ENCODE assay signal across 22 cellular contexts in the genomic region with DNA sequence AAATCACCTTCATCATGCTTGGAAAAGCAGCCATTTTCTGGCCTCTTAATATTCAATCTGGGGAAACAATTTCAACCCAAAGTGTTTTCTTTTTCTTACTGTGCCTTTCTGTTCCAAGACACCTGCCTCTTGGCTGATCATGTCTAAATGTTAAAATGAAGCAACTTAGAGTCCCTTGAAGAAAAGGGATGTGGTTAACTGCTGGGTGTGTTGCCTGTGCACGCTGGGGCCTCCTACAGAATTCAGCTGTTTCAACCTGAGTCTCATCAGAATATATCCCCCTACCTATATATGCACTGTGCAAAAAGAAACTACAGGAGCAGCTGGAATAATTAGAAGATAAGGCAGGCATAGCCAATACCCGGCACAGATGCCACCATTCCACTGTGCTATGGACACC.
DNase-seq lines count a peak whose midpoint lies in the region; ATAC-seq and TF ChIP-seq lines count a peak whose summit lies in the region.
"Had no signal": no experiment of that assay in that cellular context is flagged by ENCODE, and none has a peak within 500 bp of the region (broad histone marks: within the 10 kb centered on the region; RNA-seq: fewer than 3 reads in every experiment).

No MANE protein-coding gene starts in this region.

- CTCF ChIA-PET in naive thymus-derived CD4-positive, alpha-beta T cell (lab: Charles Lee): interaction anchor here (0.7 kb wide), 1 partner anchor 984 kb away, joined by 3 read pairs; no protein-coding TSS in a partner anchor

- no peaks in the 10 kb centered on the region for H3K4me1 Mint-ChIP-seq in activated T-cell treated with anti-CD3 and anti-CD28 coated beads, Interleukin-2, amount 50 U/mL, for 72 hours (ENCODE audit: low read depth)
- peaks cover 0 to 62% (median 38%) of the 10 kb centered on the region in 7 donors for H3K4me1 Mint-ChIP-seq in naive thymus-derived CD4-positive, alpha-beta T cell
- H3K4me1 Mint-ChIP-seq in activated T-helper 2 cell treated with anti-CD3 and anti-CD28 coated beads, Interferon-gamma antibody, Interleukin-2, Interleukin-4, amounts not matched to agents 10 μg/mL and 5 μg/mL and 100 μg/mL, durations not matched to agents 14 hours and 24 hours and 36 hours (ENCODE audit: low read depth): peaks cover 4% of the 10 kb centered on the region
- H3K4me1 Mint-ChIP-seq in T-helper 17 cell: no peaks in the 10 kb centered on the region
- H3K4me1 Mint-ChIP-seq: B cell, memory B cell had no signal

- peak overlapping the region in 1 of 2 donors; percentile 35 for H3K4me3 Mint-ChIP-seq in activated T-cell treated with anti-CD3 and anti-CD28 coated beads, Interleukin-2, amount 50 U/mL, for 72 hours
- peak overlapping the region in 9 of 10 donors; percentile 6 to 78 (median 74) for H3K4me3 Mint-ChIP-seq in naive thymus-derived CD4-positive, alpha-beta T cell
- H3K4me3 Mint-ChIP-seq in activated T-helper 2 cell treated with anti-CD3 and anti-CD28 coated beads, Interferon-gamma antibody, Interleukin-2, Interleukin-4, amounts not matched to agents 10 μg/mL and 5 μg/mL and 100 μg/mL, durations not matched to agents 14 hours and 24 hours and 36 hours (ENCODE audit: low read depth): no peak overlapping the region
- no peak overlapping the region for H3K4me3 Mint-ChIP-seq in T-helper 17 cell
- H3K4me3 Mint-ChIP-seq: B cell, memory B cell had no signal

- POLR2A ChIA-PET in naive thymus-derived CD4-positive, alpha-beta T cell (lab: Charles Lee): interaction anchor here (0.9 to 1.3 kb wide), 2 partner anchors 57 to 222 kb away, joined by 3 to 4 read pairs; a partner anchor contains a TSS

- H3K9me3 Mint-ChIP-seq in activated T-cell treated with anti-CD3 and anti-CD28 coated beads, Interleukin-2, amount 50 U/mL, for 72 hours: peaks cover 0 to 2% of the 10 kb centered on the region in 2 donors
- peaks cover 0 to 18% (median 5%) of the 10 kb centered on the region in 11 donors for H3K9me3 Mint-ChIP-seq in naive thymus-derived CD4-positive, alpha-beta T cell
- no peaks in the 10 kb centered on the region for H3K9me3 Mint-ChIP-seq in activated T-helper 2 cell treated with anti-CD3 and anti-CD28 coated beads, Interferon-gamma antibody, Interleukin-2, Interleukin-4, amounts not matched to agents 10 μg/mL and 5 μg/mL and 100 μg/mL, durations not matched to agents 14 hours and 24 hours and 36 hours

- ATAC-seq in activated T-cell treated with anti-CD3 and anti-CD28 coated beads, Interleukin-2, amount 50 U/mL, for 72 hours (replicated peaks in 1 of 2): peak in 1 of 2 donors; percentile 66
- peak; percentile 49 for ATAC-seq in naive thymus-derived CD4-positive, alpha-beta T cell
- ATAC-seq in T-helper 17 cell: no peak
- ATAC-seq: A549, left colon, psoas muscle, upper lobe of right lung had no signal

- H3K36me3 Mint-ChIP-seq in activated T-cell treated with anti-CD3 and anti-CD28 coated beads, Interleukin-2, amount 50 U/mL, for 72 hours (ENCODE audit: insufficient read depth in 2 of 2): peaks cover 0 to 4% of the 10 kb centered on the region in 2 donors
- H3K36me3 Mint-ChIP-seq in naive thymus-derived CD4-positive, alpha-beta T cell: peaks cover 0 to 15% (median 6%) of the 10 kb centered on the region in 5 donors
- no peaks in the 10 kb centered on the region for H3K36me3 Mint-ChIP-seq in activated T-helper 2 cell treated with anti-CD3 and anti-CD28 coated beads, Interferon-gamma antibody, Interleukin-2, Interleukin-4, amounts not matched to agents 10 μg/mL and 5 μg/mL and 100 μg/mL, durations not matched to agents 14 hours and 24 hours and 36 hours (ENCODE audit: low read depth)
- peaks cover 2% of the 10 kb centered on the region for H3K36me3 Mint-ChIP-seq in T-helper 17 cell (ENCODE audit: low read depth)

- intact Hi-C loops in naive thymus-derived CD4-positive, alpha-beta T cell (cut with micrococcal nuclease): loop anchor here in 1 of 2 donors (10.0 kb wide), 1 partner anchor 220 kb away; a partner anchor contains a TSS
- intact Hi-C loops in activated T-helper 2 cell treated with anti-CD3 and anti-CD28 coated beads, Interferon-gamma antibody, Interleukin-2, Interleukin-4, amounts not matched to agents 10 μg/mL and 5 μg/mL and 100 μg/mL, durations not matched to agents 14 hours and 24 hours and 36 hours (cut with micrococcal nuclease): no loop called here

- no peak overlapping the region for H3K4me3 ChIP-seq in naive thymus-derived CD4-positive, alpha-beta T cell (ENCODE audit: low read length)
- H3K4me3 ChIP-seq in tibial nerve: no peak overlapping the region
- H3K4me3 ChIP-seq: A549, breast epithelium, esophagus squamous epithelium, psoas muscle, upper lobe of right lung had no signal

- TF ChIP-seq CTCF in GM13977 (IDR thresholded peaks at IDR 0.05; ENCODE audit: extremely low read depth, insufficient read depth, missing control alignments) (no peak), tibial nerve (IDR thresholded peaks at IDR 0.05) (no peak)

- peaks cover 0 to 20% of the 10 kb centered on the region in 2 donors for H3K4me1 ChIP-seq in naive thymus-derived CD4-positive, alpha-beta T cell (ENCODE audit: control insufficient read depth in 2 of 2, insufficient read depth in 2 of 2, low read length in 2 of 2)
- H3K4me1 ChIP-seq in tibial nerve: no peaks in the 10 kb centered on the region
- H3K4me1 ChIP-seq: A549, breast epithelium, Caco-2, esophagus squamous epithelium, psoas muscle, upper lobe of right lung had no signal

- H3K27me3 Mint-ChIP-seq in activated T-cell treated with anti-CD3 and anti-CD28 coated beads, Interleukin-2, amount 50 U/mL, for 72 hours (ENCODE audit: low read depth): peaks cover 5% of the 10 kb centered on the region
- peaks cover 0 to 4% (median 0%) of the 10 kb centered on the region in 5 donors for H3K27me3 Mint-ChIP-seq in naive thymus-derived CD4-positive, alpha-beta T cell
- H3K27me3 Mint-ChIP-seq in activated T-helper 2 cell treated with anti-CD3 and anti-CD28 coated beads, Interferon-gamma antibody, Interleukin-2, Interleukin-4, amounts not matched to agents 10 μg/mL and 5 μg/mL and 100 μg/mL, durations not matched to agents 14 hours and 24 hours and 36 hours (ENCODE audit: low read depth): no peaks in the 10 kb centered on the region
- no peaks in the 10 kb centered on the region for H3K27me3 Mint-ChIP-seq in T-helper 17 cell
- H3K27me3 Mint-ChIP-seq: B cell, memory B cell had no signal

- no peak for DNase-seq in activated T-cell treated with anti-CD3 and anti-CD28 coated beads, Interleukin-2, amount 50 U/mL, for 72 hours
- DNase-seq in activated T-cell treated with anti-CD3 and anti-CD28 coated beads, Interleukin-2, amount 50 U/mL, for 1 hour: no peak
- DNase-seq in GM13977 (ENCODE audit: low spot score) (peak; percentile 5), NOMO-1 treated with DMSO at 0.1 percent for 48 hours (lab: John Stamatoyannopoulos, UW; ENCODE audit: unreplicated experiment) (peak; percentile 75), tibial nerve (ENCODE audit: low spot score in 2 of 2) (no peak), T-helper 17 cell (no peak)
- DNase-seq in naive thymus-derived CD4-positive, alpha-beta T cell: peak in 6 of 9 donors; percentile 36 to 68 (median 50)
- no peak for DNase-seq in activated T-helper 2 cell treated with anti-CD3 and anti-CD28 coated beads, Interferon-gamma antibody, Interleukin-2, Interleukin-4, amounts not matched to agents 10 μg/mL and 5 μg/mL and 100 μg/mL, durations not matched to agents 14 hours and 24 hours and 36 hours (ENCODE audit: low spot score)
- DNase-seq: activated CD4-positive, alpha-beta T cell treated with anti-CD3 and anti-CD28 coated beads for 1 hour; amygdala; Caco-2; esophagus squamous epithelium; left colon; NCI-H1436 treated with DMSO at 0.1 percent for 48 hours; nucleus accumbens; psoas muscle; SHP77; upper lobe of right lung had no signal

- in situ Hi-C loops in GM13977 (cut with MboI; ENCODE audit: low pct_unique_long_range_greater_than_20kb, low sequenced_read_pairs, unreplicated experiment): no loop called here

- TF ChIP-seq POLR2A in tibial nerve (IDR thresholded peaks at IDR 0.05): no peak

- no peak for TF ChIP-seq EP300 in tibial nerve (IDR thresholded peaks at IDR 0.05)

- no peaks in the 10 kb centered on the region for H3K27me3 ChIP-seq in naive thymus-derived CD4-positive, alpha-beta T cell (ENCODE audit: control insufficient read depth in 2 of 2, insufficient read depth in 2 of 2, low read length in 2 of 2)
- H3K27me3 ChIP-seq in tibial nerve: no peaks in the 10 kb centered on the region
- H3K27me3 ChIP-seq: breast epithelium, esophagus squamous epithelium, upper lobe of right lung had no signal

- H3K27ac ChIP-seq in naive thymus-derived CD4-positive, alpha-beta T cell (ENCODE audit: low read depth, low read length): peak overlapping the region; percentile 39
- no peak overlapping the region for H3K27ac ChIP-seq in tibial nerve
- H3K27ac ChIP-seq: A549, breast epithelium, esophagus squamous epithelium, psoas muscle, upper lobe of right lung had no signal

- 78 to 80% methylated on average over 2 of the region's 2 CpGs for WGBS in tibial nerve, 2 donors

- H3K9me3 ChIP-seq in naive thymus-derived CD4-positive, alpha-beta T cell (ENCODE audit: control insufficient read depth in 2 of 3, low read length in 3 of 3): no peaks in the 10 kb centered on the region
- peaks cover 0 to 16% (median 0%) of the 10 kb centered on the region in 4 donors for H3K9me3 ChIP-seq in tibial nerve
- no peaks in the 10 kb centered on the region for H3K9me3 ChIP-seq in T-helper 17 cell (ENCODE audit: control insufficient read depth, low read length, poor library complexity, severe bottlenecking)
- H3K9me3 ChIP-seq: A549, Caco-2, psoas muscle, upper lobe of right lung had no signal

- peak overlapping the region; percentile 15 for H3K27ac Mint-ChIP-seq in activated T-cell treated with anti-CD3 and anti-CD28 coated beads, Interleukin-2, amount 50 U/mL, for 72 hours
- H3K27ac Mint-ChIP-seq in naive thymus-derived CD4-positive, alpha-beta T cell: peak overlapping the region in 8 of 9 donors; percentile 67 to 92 (median 85)
- H3K27ac Mint-ChIP-seq in activated T-helper 2 cell treated with anti-CD3 and anti-CD28 coated beads, Interferon-gamma antibody, Interleukin-2, Interleukin-4, amounts not matched to agents 10 μg/mL and 5 μg/mL and 100 μg/mL, durations not matched to agents 14 hours and 24 hours and 36 hours: no peak overlapping the region
- no peak overlapping the region for H3K27ac Mint-ChIP-seq in T-helper 17 cell
- H3K27ac Mint-ChIP-seq: B cell, memory B cell had no signal

- H3K36me3 ChIP-seq in naive thymus-derived CD4-positive, alpha-beta T cell (ENCODE audit: control insufficient read depth in 2 of 3, insufficient read depth in 3 of 3, low read length in 3 of 3): no peaks in the 10 kb centered on the region
- peaks cover 0 to 13% (median 0%) of the 10 kb centered on the region in 3 donors for H3K36me3 ChIP-seq in tibial nerve
- H3K36me3 ChIP-seq: breast epithelium, esophagus squamous epithelium, upper lobe of right lung had no signal

Comparison
In these comparisons a context has a peak if more than half of its experiments do, and no peak if none do; other contexts are left out.
1. DNase-seq: peak in GM13977 (single experiment), NOMO-1 treated with DMSO at 0.1 percent for 48 hours (single experiment) and naive thymus-derived CD4-positive, alpha-beta T cell (6 of 9); none in activated T-cell treated with anti-CD3 and anti-CD28 coated beads, Interleukin-2, amount 50 U/mL, for 72 hours (0 of 2), activated T-cell treated with anti-CD3 and anti-CD28 coated beads, Interleukin-2, amount 50 U/mL, for 1 hour (single experiment), activated T-helper 2 cell treated with anti-CD3 and anti-CD28 coated beads, Interferon-gamma antibody, Interleukin-2, Interleukin-4, amounts not matched to agents 10 μg/mL and 5 μg/mL and 100 μg/mL, durations not matched to agents 14 hours and 24 hours and 36 hours (single experiment), tibial nerve (0 of 2) and T-helper 17 cell (0 of 3).
2. H3K27ac Mint-ChIP-seq: peak in activated T-cell treated with anti-CD3 and anti-CD28 coated beads, Interleukin-2, amount 50 U/mL, for 72 hours (single experiment) and naive thymus-derived CD4-positive, alpha-beta T cell (8 of 9); none in activated T-helper 2 cell treated with anti-CD3 and anti-CD28 coated beads, Interferon-gamma antibody, Interleukin-2, Interleukin-4, amounts not matched to agents 10 μg/mL and 5 μg/mL and 100 μg/mL, durations not matched to agents 14 hours and 24 hours and 36 hours (single experiment) and T-helper 17 cell (single experiment).
3. H3K4me3 Mint-ChIP-seq: peak in naive thymus-derived CD4-positive, alpha-beta T cell (9 of 10); none in activated T-helper 2 cell treated with anti-CD3 and anti-CD28 coated beads, Interferon-gamma antibody, Interleukin-2, Interleukin-4, amounts not matched to agents 10 μg/mL and 5 μg/mL and 100 μg/mL, durations not matched to agents 14 hours and 24 hours and 36 hours (single experiment) and T-helper 17 cell (single experiment).